ENCODE assay signal across 2 cellular contexts in the genomic region with DNA sequence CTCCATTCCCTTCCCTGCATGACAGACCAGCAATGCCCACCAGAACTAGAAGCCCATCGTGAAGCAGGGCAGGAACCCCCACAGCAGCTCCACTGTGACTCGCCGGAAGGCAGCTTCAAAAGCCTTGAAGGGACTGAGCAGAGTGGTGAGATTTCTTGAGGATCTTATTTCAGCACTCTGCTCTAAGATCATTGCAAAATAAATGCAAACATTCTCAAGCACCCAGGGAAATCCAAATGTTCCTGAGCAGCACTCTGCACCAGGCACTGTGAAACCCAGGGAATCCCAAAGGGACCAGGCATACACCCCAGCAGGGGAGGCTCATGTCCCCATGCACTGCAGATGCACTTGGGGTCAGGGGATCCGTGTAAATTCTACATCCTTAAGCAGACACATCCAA.
TF ChIP-seq lines count a peak whose summit lies in the region.

No MANE protein-coding gene starts in this region.

TF ChIP-seq in GM23338, 12 proteins besides CTCF, POLR2A, EP300 and RAD21:
- TF ChIP-seq STAT1 (IDR thresholded peaks at IDR 0.05; ENCODE audit: unreplicated experiment): no peak
- no peak for TF ChIP-seq ZNF114 (CRISPR knock-in tag; IDR thresholded peaks at IDR 0.05)
- TF ChIP-seq REST (IDR thresholded peaks at IDR 0.05; ENCODE audit: unreplicated experiment): no peak
- TF ChIP-seq ZNF331 (CRISPR knock-in tag; IDR thresholded peaks at IDR 0.05; ENCODE audit: low read depth): no peak
- TF ChIP-seq, protein P1, sequence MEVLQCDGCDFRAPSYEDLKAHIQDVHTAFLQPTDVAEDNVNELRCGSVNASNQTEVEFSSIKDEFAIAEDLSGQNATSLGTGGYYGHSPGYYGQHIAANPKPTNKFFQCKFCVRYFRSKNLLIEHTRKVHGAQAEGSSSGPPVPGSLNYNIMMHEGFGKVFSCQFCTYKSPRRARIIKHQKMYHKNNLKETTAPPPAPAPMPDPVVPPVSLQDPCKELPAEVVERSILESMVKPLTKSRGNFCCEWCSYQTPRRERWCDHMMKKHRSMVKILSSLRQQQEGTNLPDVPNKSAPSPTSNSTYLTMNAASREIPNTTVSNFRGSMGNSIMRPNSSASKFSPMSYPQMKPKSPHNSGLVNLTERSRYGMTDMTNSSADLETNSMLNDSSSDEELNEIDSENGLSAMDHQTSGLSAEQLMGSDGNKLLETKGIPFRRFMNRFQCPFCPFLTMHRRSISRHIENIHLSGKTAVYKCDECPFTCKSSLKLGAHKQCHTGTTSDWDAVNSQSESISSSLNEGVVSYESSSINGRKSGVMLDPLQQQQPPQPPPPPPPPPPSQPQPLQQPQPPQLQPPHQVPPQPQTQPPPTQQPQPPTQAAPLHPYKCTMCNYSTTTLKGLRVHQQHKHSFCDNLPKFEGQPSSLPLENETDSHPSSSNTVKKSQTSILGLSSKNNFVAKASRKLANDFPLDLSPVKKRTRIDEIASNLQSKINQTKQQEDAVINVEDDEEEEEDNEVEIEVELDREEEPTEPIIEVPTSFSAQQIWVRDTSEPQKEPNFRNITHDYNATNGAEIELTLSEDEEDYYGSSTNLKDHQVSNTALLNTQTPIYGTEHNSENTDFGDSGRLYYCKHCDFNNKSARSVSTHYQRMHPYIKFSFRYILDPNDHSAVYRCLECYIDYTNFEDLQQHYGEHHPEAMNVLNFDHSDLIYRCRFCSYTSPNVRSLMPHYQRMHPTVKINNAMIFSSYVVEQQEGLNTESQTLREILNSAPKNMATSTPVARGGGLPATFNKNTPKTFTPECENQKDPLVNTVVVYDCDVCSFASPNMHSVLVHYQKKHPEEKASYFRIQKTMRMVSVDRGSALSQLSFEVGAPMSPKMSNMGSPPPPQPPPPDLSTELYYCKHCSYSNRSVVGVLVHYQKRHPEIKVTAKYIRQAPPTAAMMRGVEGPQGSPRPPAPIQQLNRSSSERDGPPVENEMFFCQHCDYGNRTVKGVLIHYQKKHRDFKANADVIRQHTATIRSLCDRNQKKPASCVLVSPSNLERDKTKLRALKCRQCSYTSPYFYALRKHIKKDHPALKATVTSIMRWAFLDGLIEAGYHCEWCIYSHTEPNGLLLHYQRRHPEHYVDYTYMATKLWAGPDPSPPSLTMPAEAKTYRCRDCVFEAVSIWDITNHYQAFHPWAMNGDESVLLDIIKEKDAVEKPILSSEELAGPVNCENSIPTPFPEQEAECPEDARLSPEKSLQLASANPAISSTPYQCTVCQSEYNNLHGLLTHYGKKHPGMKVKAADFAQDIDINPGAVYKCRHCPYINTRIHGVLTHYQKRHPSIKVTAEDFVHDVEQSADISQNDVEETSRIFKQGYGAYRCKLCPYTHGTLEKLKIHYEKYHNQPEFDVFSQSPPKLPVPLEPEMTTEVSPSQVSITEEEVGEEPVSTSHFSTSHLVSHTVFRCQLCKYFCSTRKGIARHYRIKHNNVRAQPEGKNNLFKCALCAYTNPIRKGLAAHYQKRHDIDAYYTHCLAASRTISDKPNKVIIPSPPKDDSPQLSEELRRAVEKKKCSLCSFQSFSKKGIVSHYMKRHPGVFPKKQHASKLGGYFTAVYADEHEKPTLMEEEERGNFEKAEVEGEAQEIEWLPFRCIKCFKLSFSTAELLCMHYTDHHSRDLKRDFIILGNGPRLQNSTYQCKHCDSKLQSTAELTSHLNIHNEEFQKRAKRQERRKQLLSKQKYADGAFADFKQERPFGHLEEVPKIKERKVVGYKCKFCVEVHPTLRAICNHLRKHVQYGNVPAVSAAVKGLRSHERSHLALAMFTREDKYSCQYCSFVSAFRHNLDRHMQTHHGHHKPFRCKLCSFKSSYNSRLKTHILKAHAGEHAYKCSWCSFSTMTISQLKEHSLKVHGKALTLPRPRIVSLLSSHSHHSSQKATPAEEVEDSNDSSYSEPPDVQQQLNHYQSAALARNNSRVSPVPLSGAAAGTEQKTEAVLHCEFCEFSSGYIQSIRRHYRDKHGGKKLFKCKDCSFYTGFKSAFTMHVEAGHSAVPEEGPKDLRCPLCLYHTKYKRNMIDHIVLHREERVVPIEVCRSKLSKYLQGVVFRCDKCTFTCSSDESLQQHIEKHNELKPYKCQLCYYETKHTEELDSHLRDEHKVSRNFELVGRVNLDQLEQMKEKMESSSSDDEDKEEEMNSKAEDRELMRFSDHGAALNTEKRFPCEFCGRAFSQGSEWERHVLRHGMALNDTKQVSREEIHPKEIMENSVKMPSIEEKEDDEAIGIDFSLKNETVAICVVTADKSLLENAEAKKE (CRISPR knock-in tag; IDR thresholded peaks at IDR 0.05): no peak
- TF ChIP-seq, protein P2, sequence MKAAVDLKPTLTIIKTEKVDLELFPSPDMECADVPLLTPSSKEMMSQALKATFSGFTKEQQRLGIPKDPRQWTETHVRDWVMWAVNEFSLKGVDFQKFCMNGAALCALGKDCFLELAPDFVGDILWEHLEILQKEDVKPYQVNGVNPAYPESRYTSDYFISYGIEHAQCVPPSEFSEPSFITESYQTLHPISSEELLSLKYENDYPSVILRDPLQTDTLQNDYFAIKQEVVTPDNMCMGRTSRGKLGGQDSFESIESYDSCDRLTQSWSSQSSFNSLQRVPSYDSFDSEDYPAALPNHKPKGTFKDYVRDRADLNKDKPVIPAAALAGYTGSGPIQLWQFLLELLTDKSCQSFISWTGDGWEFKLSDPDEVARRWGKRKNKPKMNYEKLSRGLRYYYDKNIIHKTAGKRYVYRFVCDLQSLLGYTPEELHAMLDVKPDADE (IDR thresholded peaks at IDR 0.05): no peak

TF ChIP-seq in H1, 55 proteins besides CTCF, POLR2A, EP300 and RAD21:
- TF ChIP-seq CHD1 (IDR thresholded peaks at IDR 0.05; ENCODE audit: low read depth, low read length) (no peak), KDM5A (IDR thresholded peaks at IDR 0.05; ENCODE audit: low read length) (no peak), ZNF274 (IDR thresholded peaks at IDR 0.05; ENCODE audit: borderline replicate concordance, extremely low read depth, low read length) (no peak), GTF2F1 (IDR thresholded peaks at IDR 0.05; ENCODE audit: borderline replicate concordance, low read depth, low read length) (no peak), NRF1 (IDR thresholded peaks at IDR 0.05; ENCODE audit: low read depth, low read length) (no peak), CREB1 (IDR thresholded peaks at IDR 0.05) (no peak), SIRT6 (IDR thresholded peaks at IDR 0.05; ENCODE audit: low read length) (no peak), CTBP2 (IDR thresholded peaks at IDR 0.05; ENCODE audit: borderline replicate concordance, insufficient read depth, insufficient read length, low read length) (no peak), SP4 (IDR thresholded peaks at IDR 0.05; ENCODE audit: low read length) (no peak), TCF12 (IDR thresholded peaks at IDR 0.05; ENCODE audit: low read depth, low read length) (no peak), JUN (IDR thresholded peaks at IDR 0.05; ENCODE audit: low read depth, low read length) (no peak), MAFK (IDR thresholded peaks at IDR 0.05; ENCODE audit: low read depth, low read length) (no peak), YY1 (IDR thresholded peaks at IDR 0.05; ENCODE audit: low read depth, low read length) (no peak), RXRA (IDR thresholded peaks at IDR 0.05; ENCODE audit: insufficient read depth, low read depth, low read length) (no peak), TAF1 (IDR thresholded peaks at IDR 0.05; ENCODE audit: low read depth, low read length) (no peak), SAP30 (IDR thresholded peaks at IDR 0.05; ENCODE audit: insufficient read depth, insufficient replicate concordance, low read length) (no peak), CBX5 (IDR thresholded peaks at IDR 0.05; ENCODE audit: low read depth, low read length) (no peak), ASH2L (IDR thresholded peaks at IDR 0.05; ENCODE audit: low read length) (no peak), POU5F1 (IDR thresholded peaks at IDR 0.05; ENCODE audit: low read depth, low read length) (no peak), SIN3A (conservative IDR thresholded peaks at IDR 0.05 in 1 of 2, IDR thresholded peaks at IDR 0.05 in 1 of 2; ENCODE audit: low read depth in 1 of 2, low read length in 2 of 2) (no peak)
